In genomic region chr3:180913582-180914404, GRCh38 we compare ENCODE assay signal across 8 cellular contexts. TPM values are rescaled to one million over a fixed set of nuclear protein-coding genes. Genes with fewer than 3 reads are reported as not detected.
DNase-seq lines count a peak whose midpoint lies in the region; ATAC-seq, FAIRE-seq and TF ChIP-seq lines count a peak whose summit lies in the region.

No MANE protein-coding gene starts in this region.

- H3F3A ChIP-seq in PC-3 (ENCODE audit: low read length, unreplicated experiment): no peaks in the 10 kb centered on the region

- FAIRE-seq in GM12891 (lab: Jason Lieb, UNC): peak; percentile 69

- CTCF ChIA-PET in PC-3 (lab: Charles Lee): no interaction called here

- peak overlapping the region; percentile 97 for H3K9ac ChIP-seq in PC-3 (ENCODE audit: low read length)

- H2AFZ ChIP-seq in PC-3 (ENCODE audit: low read length): no peak overlapping the region

- DNase-seq in GM12891 (ENCODE audit: insufficient read length, low spot score): no peak
- no peak for DNase-seq in PC-3
- no peak for DNase-seq in ovary
- DNase-seq in NOMO-1 (lab: John Stamatoyannopoulos, UW; ENCODE audit: unreplicated experiment in 2 of 2): no peak
- no peak for DNase-seq in NCI-H1417 treated with DMSO at 0.1 percent for 48 hours (lab: John Stamatoyannopoulos, UW)

- peak overlapping the region; percentile 85 for H3K4me2 ChIP-seq in PC-3 (ENCODE audit: low read length)

- H3K9me3 ChIP-seq in PC-3 (ENCODE audit: low read length) (no peaks in the 10 kb centered on the region), esophagus (ENCODE audit: control insufficient read depth in 2 of 2, insufficient read depth in 1 of 2, low read depth in 1 of 2, low read length in 1 of 2) (no peaks in the 10 kb centered on the region), ovary (no peaks in the 10 kb centered on the region)

- no TSS peak for BruUV-seq in PC-3 (replicated peaks; lab: Mats Ljungman, UMichigan)

- POLR2A ChIA-PET in PC-3 (lab: Charles Lee; ENCODE audit: unreplicated experiment): interaction anchor here (0.7 kb wide), 1 partner anchor 16 kb away, joined by 3 read pairs; no protein-coding TSS in a partner anchor

- TF ChIP-seq POLR2A in GM12891 (IDR thresholded peaks at IDR 0.05; ENCODE audit: low read depth, low read length) (no peak), ovary (IDR thresholded peaks at IDR 0.05) (no peak)

- ATAC-seq in PC-3 (no peak), GM19467 (IDR thresholded peaks at IDR 0.05; ENCODE audit: unreplicated experiment) (no peak), GM21390 (IDR thresholded peaks at IDR 0.05; ENCODE audit: unreplicated experiment) (no peak)

- no peak for TF ChIP-seq EP300 in ovary (IDR thresholded peaks at IDR 0.05)

- H3K27me3 ChIP-seq in PC-3 (ENCODE audit: low read length): no peaks in the 10 kb centered on the region
- no peaks in the 10 kb centered on the region for H3K27me3 ChIP-seq in esophagus (ENCODE audit: control insufficient read depth in 1 of 2, insufficient read depth in 2 of 2, low read length in 2 of 2)
- H3K27me3 ChIP-seq in ovary: no peaks in the 10 kb centered on the region

- H3K36me3 ChIP-seq in PC-3 (ENCODE audit: low read depth, low read length) (peaks cover 22% of the 10 kb centered on the region), esophagus (ENCODE audit: control insufficient read depth in 2 of 2, insufficient read depth in 2 of 2, low read length in 1 of 2) (no peaks in the 10 kb centered on the region), ovary (no peaks in the 10 kb centered on the region)

- H3K4me1 ChIP-seq in PC-3 (ENCODE audit: insufficient read depth, low read length): peaks cover 24% of the 10 kb centered on the region
- H3K4me1 ChIP-seq in esophagus (ENCODE audit: control insufficient read depth in 2 of 2, insufficient read depth in 2 of 2, low read length in 1 of 2): no peaks in the 10 kb centered on the region
- H3K4me1 ChIP-seq in ovary (ENCODE audit: insufficient read depth): peaks cover 1% of the 10 kb centered on the region

- H3K27ac ChIP-seq in PC-3 (ENCODE audit: low read length) (no peak overlapping the region), esophagus (ENCODE audit: low read depth in 2 of 2, low read length in 1 of 2) (no peak overlapping the region), ovary (peak overlapping the region in 1 of 2 donors; percentile 91)

- H3K79me2 ChIP-seq in PC-3 (ENCODE audit: low read length): peaks cover 64% of the 10 kb centered on the region

- intact Hi-C loops in PC-3 (cut with micrococcal nuclease): loop anchor here (5.0 kb wide), 2 partner anchors 74 to 1409 kb away; partner anchors contain the start of gene DNAJC19
- intact Hi-C loops in ovary (cut with DNase I): loop anchor here in 2 of 4 donors (5.0 kb wide), 2 partner anchors 79 to 1826 kb away; no protein-coding TSS in a partner anchor

- H3K4me3 ChIP-seq in PC-3 (ENCODE audit: low read length): peak overlapping the region; percentile 100
- peak overlapping the region; percentile 94 to 95 for H3K4me3 ChIP-seq in esophagus (ENCODE audit: low read depth in 1 of 2, low read length in 2 of 2)
- peak overlapping the region; percentile 96 for H3K4me3 ChIP-seq in ovary

- WGBS in esophagus, 2 donors: 16% methylated on average over 19 of the region's 19 CpGs
- WGBS in ovary, 3 donors: 5 to 8% (median 6%) methylated on average over 19 of the region's 19 CpGs

- no peaks in the 10 kb centered on the region for H3K9me2 ChIP-seq in PC-3 (replicated peaks; ENCODE audit: low read length)

- peaks cover 51% of the 10 kb centered on the region for H4K20me1 ChIP-seq in PC-3 (ENCODE audit: low read length)

- no peak for TF ChIP-seq CTCF in PC-3 (conservative IDR thresholded peaks at IDR 0.05; ENCODE audit: low read depth, low read length)
- no peak for TF ChIP-seq CTCF in ovary (IDR thresholded peaks at IDR 0.05)

TF ChIP-seq in GM12891, 5 proteins besides CTCF, POLR2A, EP300 and RAD21:
- TF ChIP-seq SPI1 (IDR thresholded peaks at IDR 0.05; ENCODE audit: low read depth, low read length) (no peak), TAF1 (IDR thresholded peaks at IDR 0.05; ENCODE audit: low read depth, low read length) (no peak), POU2F2 (IDR thresholded peaks at IDR 0.05; ENCODE audit: low read depth, low read length) (no peak), PAX5 (IDR thresholded peaks at IDR 0.05; ENCODE audit: insufficient read depth, low read length, severe bottlenecking) (no peak), POLR2AphosphoS5 (IDR thresholded peaks at IDR 0.05; ENCODE audit: low read depth, low read length) (no peak)

RNA-seq across cellular contexts. Expression of gene FXR1, which starts 1.3 kb away (rescaled TPM):
- 117 TPM for polyA plus RNA-seq in GM12891 (2012; ENCODE audit: low read depth, missing spikeins)
- 124 and 133 TPM in 2 replicates for total RNA-seq in PC-3 (2014; rRNA removed)
- polyA plus RNA-seq in esophagus: 10 to 100 TPM; 32.8 to 41.9 TPM
- total RNA-seq in ovary: 100 to 1,000 TPM; 109 to 176 (median 137) TPM
- polyA plus RNA-seq in ovary: 100 to 1,000 TPM; 102 to 117 TPM
